ENCODE assay signal across 8 cellular contexts in the genomic region with DNA sequence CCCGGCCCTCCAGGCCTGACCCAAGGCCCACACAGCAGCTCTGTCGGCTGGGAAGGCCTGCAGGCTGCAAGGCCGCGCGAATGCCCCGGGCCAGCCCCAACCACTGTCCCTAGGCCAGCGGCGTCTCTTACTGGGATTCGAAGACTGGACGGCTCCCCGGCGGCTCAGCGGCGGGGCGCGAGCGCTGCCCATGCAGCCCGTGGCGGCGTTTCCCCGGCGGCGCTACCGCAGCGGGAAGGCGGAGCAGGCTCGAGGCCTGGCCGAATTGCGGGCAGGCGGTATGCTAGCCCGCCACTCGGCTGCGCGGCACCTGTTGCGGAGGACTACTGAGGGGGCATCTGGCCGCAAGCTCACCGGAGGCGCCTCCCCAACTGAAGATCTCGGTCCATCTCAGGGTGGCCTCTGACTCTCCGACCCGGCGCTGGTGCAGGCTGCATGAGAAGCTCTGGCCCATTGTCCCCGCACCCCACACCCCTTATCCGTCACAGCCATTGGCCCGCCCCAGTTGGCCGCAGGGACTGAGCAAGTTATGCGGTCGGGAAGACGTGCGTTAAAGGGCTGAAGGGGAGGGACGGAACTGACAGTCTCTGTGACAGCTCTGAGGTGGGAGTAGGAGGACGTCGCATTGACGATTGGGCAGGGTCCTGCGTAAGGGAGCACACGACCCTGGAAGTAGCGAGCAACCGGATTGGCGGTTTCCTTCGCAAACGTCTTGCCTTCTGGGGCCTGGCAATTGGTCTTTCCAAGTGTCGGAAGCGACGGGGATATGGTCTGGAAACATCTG.
DNase-seq lines count a peak whose midpoint lies in the region; ATAC-seq, FAIRE-seq and TF ChIP-seq lines count a peak whose summit lies in the region.

No MANE protein-coding gene starts in this region.

- H3K27me3 ChIP-seq in bronchial epithelial cell (ENCODE audit: control insufficient read depth, insufficient read depth, low read length): no peaks in the 10 kb centered on the region

- no peak for TF ChIP-seq CTCF in bronchial epithelial cell (IDR thresholded peaks at IDR 0.05; ENCODE audit: insufficient read depth, low read length, severe bottlenecking)
- TF ChIP-seq CTCF in mucosa of descending colon (IDR thresholded peaks at IDR 0.05): no peak

- no peaks in the 10 kb centered on the region for H3K36me3 ChIP-seq in bronchial epithelial cell (ENCODE audit: control insufficient read depth, insufficient read depth, low read length)
- no peaks in the 10 kb centered on the region for H3K36me3 ChIP-seq in mucosa of descending colon (ENCODE audit: low read depth)

- intact Hi-C loops in mucosa of descending colon (cut with DNase I, micrococcal nuclease): no loop called here
- intact Hi-C loops in sciatic nerve (cut with DNase I): no loop called here

- peak overlapping the region; percentile 46 for H3K4me3 ChIP-seq in bronchial epithelial cell (ENCODE audit: low read depth, low read length)
- H3K4me3 ChIP-seq in mucosa of descending colon: peak overlapping the region; percentile 24

- no peak for FAIRE-seq in bronchial epithelial cell (lab: Jason Lieb, UNC)

- H3K9me3 ChIP-seq in mucosa of descending colon: no peaks in the 10 kb centered on the region

- H3K4me1 ChIP-seq in mucosa of descending colon (ENCODE audit: low read depth): no peaks in the 10 kb centered on the region

- ATAC-seq in HG03045 (IDR thresholded peaks at IDR 0.05; ENCODE audit: unreplicated experiment) (peak; percentile 52), mucosa of descending colon (no peak), sciatic nerve (no peak), GM21723 (IDR thresholded peaks at IDR 0.05; ENCODE audit: unreplicated experiment) (no peak)

- DNase-seq in Ammon's horn (ENCODE audit: low spot score) (peak; percentile 84), bronchial epithelial cell (ENCODE audit: low read depth) (peak; percentile 31), mucosa of descending colon (peak in 2 of 3 donors; percentile 64 to 72), kidney glomerular epithelial cell (lab: John Stamatoyannopoulos, UW) (no peak), HuH-7.5 (ENCODE audit: low spot score) (no peak), sciatic nerve (ENCODE audit: low spot score) (no peak)

Comparison
In these comparisons a context has a peak if more than half of its experiments do, and no peak if none do; other contexts are left out.
1. DNase-seq: peak in Ammon's horn (single experiment), bronchial epithelial cell (single experiment) and mucosa of descending colon (2 of 3); none in kidney glomerular epithelial cell (single experiment), HuH-7.5 (single experiment) and sciatic nerve (single experiment).